In genomic region chr10:124306520-124306919, GRCh38 we compare ENCODE assay signal across 18 cellular contexts.
DNase-seq lines count a peak whose midpoint lies in the region; ATAC-seq, FAIRE-seq and TF ChIP-seq lines count a peak whose summit lies in the region.
"Had no signal": no experiment of that assay in that cellular context is flagged by ENCODE, and none has a peak within 500 bp of the region (broad histone marks: within the 10 kb centered on the region; RNA-seq: fewer than 3 reads in every experiment).

No MANE protein-coding gene starts in this region.

- in situ Hi-C loops in HepG2 (cut with HindIII; ENCODE audit: extremely low pct_ligation_motif_present, low pct_unique_long_range_greater_than_20kb) = no loop called here
- in situ Hi-C loops in K562 (cut with MboI) = no loop called here

- no peak for DNase-seq in HepG2 (ENCODE audit: low spot score)
- DNase-seq in right lobe of liver = no peak
- no peak for DNase-seq in K562 (ENCODE audit: extremely low read depth in 1 of 4, low spot score in 3 of 4)
- DNase-seq in H1 (ENCODE audit: low read depth in 1 of 2, low spot score in 2 of 2) = no peak
- DNase-seq in SHP77 (lab: John Stamatoyannopoulos, UW) = no peak
- no peak for DNase-seq in SKM-1 (lab: John Stamatoyannopoulos, UW; ENCODE audit: unreplicated experiment)
- DNase-seq: Calu3; CD4-positive, alpha-beta memory T cell; CD4-positive, CD25-positive, alpha-beta regulatory T cell; DMS79 treated with DMSO at 0.1 percent for 48 hours; GF-D8 had no signal

- H3K4me2 ChIP-seq in HepG2 (ENCODE audit: low read depth, low read length) (no peak overlapping the region), K562 (ENCODE audit: insufficient read depth, low read length) (no peak overlapping the region), H1 (ENCODE audit: insufficient read depth in 1 of 2, low read depth in 2 of 2, low read length in 2 of 2) (no peak overlapping the region)
- H3K4me2 ChIP-seq: A549 had no signal

- H2BK5ac ChIP-seq in H1 (ENCODE audit: low read depth, low read length) = no peak overlapping the region

- TF ChIP-seq CTCF in HepG2 (CRISPR knock-in tag; IDR thresholded peaks at IDR 0.05) (no peak), right lobe of liver (IDR thresholded peaks at IDR 0.05) (no peak), K562 (IDR thresholded peaks at IDR 0.05 in 2 of 3, conservative IDR thresholded peaks at IDR 0.05 in 1 of 3; ENCODE audit: insufficient read depth in 2 of 3, low read depth in 1 of 3, low read length in 3 of 3) (no peak), H1 (IDR thresholded peaks at IDR 0.05; ENCODE audit: control extremely low read depth in 1 of 3, insufficient read depth in 1 of 3, low read depth in 1 of 3, low read length in 3 of 3) (no peak), neutrophil (IDR thresholded peaks at IDR 0.05) (no peak)

- no peak overlapping the region for H3K14ac ChIP-seq in H1 (ENCODE audit: insufficient read length)

- H2AFZ ChIP-seq in HepG2 (ENCODE audit: low read length) (no peak overlapping the region), K562 (ENCODE audit: low read depth, low read length) (no peak overlapping the region), H1 (ENCODE audit: low read length) (no peak overlapping the region)

- H3K27ac ChIP-seq in HepG2 (ENCODE audit: extremely low read length, insufficient read depth, low read length) (no peak overlapping the region), right lobe of liver (no peak overlapping the region), K562 (ENCODE audit: extremely low read depth, low read depth, low read length) (no peak overlapping the region), H1 (ENCODE audit: low read depth, low read length) (no peak overlapping the region), neutrophil (peak overlapping the region; percentile 68)
- H3K27ac ChIP-seq: 22Rv1, A549 had no signal

- H2AK5ac ChIP-seq in H1 (ENCODE audit: low read depth, low read length) = no peak overlapping the region

- H3K4me1 ChIP-seq in HepG2 (ENCODE audit: insufficient read depth, low read length) (no peaks in the 10 kb centered on the region), right lobe of liver (no peaks in the 10 kb centered on the region), K562 (replicated peaks in 1 of 2; ENCODE audit: control insufficient read depth in 2 of 2, insufficient read depth in 2 of 2, low read length in 2 of 2) (no peaks in the 10 kb centered on the region), H1 (replicated peaks in 1 of 4; ENCODE audit: control insufficient read depth in 3 of 4, insufficient read depth in 4 of 4, low read length in 3 of 4) (no peaks in the 10 kb centered on the region), neutrophil (ENCODE audit: control insufficient read depth in 1 of 2, insufficient read depth in 1 of 2, low read depth in 1 of 2, low read length in 1 of 2) (peaks cover 9 to 10% of the 10 kb centered on the region in 2 experiments)
- H3K4me1 ChIP-seq: A549, Caco-2 had no signal

- H3K79me2 ChIP-seq in HepG2 (ENCODE audit: insufficient read depth, low read length) = no peaks in the 10 kb centered on the region
- no peaks in the 10 kb centered on the region for H3K79me2 ChIP-seq in K562 (ENCODE audit: control insufficient read depth, insufficient read depth, low read length)
- no peaks in the 10 kb centered on the region for H3K79me2 ChIP-seq in H1 (ENCODE audit: control insufficient read depth in 1 of 2, insufficient read depth in 2 of 2, low read length in 2 of 2)

- WGBS in HepG2 (ENCODE audit: low lambda C conversion rate) = 0% methylated on average over 1 of the region's 1 CpG
- WGBS in right lobe of liver (ENCODE audit: insufficient coverage, low coverage, low lambda C conversion rate, missing lambda C conversion rate) = 36% methylated on average over 1 of the region's 1 CpG
- WGBS in K562 (ENCODE audit: insufficient coverage, low coverage, missing lambda C conversion rate) = 0% methylated on average over 1 of the region's 1 CpG
- WGBS in H1 (ENCODE audit: extremely low coverage in 1 of 2, insufficient coverage in 1 of 2, insufficient read length in 1 of 2, insufficient replicate concordance in 2 of 2, low coverage in 1 of 2, low lambda C conversion rate in 2 of 2, missing lambda C conversion rate in 1 of 2), 2 experiments = 45% methylated on average over 1 of the region's 1 CpG; no CpG with 5 or more reads in 1 of the 2 experiments

- no peak overlapping the region for H3K56ac ChIP-seq in H1 (replicated peaks; ENCODE audit: insufficient read length, low read depth, low read length)

- H3K23me2 ChIP-seq in H1 (ENCODE audit: low read depth, low read length) = peaks cover 6% of the 10 kb centered on the region; the same call in 1 of the 2 replicates

- H2BK20ac ChIP-seq in H1 (ENCODE audit: low read length) = no peak overlapping the region

- no peak overlapping the region for H3K4ac ChIP-seq in H1 (replicated peaks; ENCODE audit: insufficient read length, low read depth, low read length)

- POLR2A ChIA-PET in HepG2 (lab: Yijun Ruan, JAX) = no interaction called here
- POLR2A ChIA-PET in K562 (lab: Yijun Ruan, JAX) = interaction anchor here (0.7 kb wide), 1 partner anchor 35 kb away, joined by 3 read pairs; no protein-coding TSS in a partner anchor
- POLR2A ChIA-PET in H1 (lab: Charles Lee; ENCODE audit: partially characterized antibody) = no interaction called here

- no peak for TF ChIP-seq EP300 in HepG2 (IDR thresholded peaks at IDR 0.05; ENCODE audit: low read depth in 2 of 2, low read length in 2 of 2)
- no peak for TF ChIP-seq EP300 in HepG2 (CRISPR knock-in tag; IDR thresholded peaks at IDR 0.05; ENCODE audit: borderline replicate concordance)
- no peak for TF ChIP-seq EP300 in K562 (IDR thresholded peaks at IDR 0.05; ENCODE audit: low read length)
- no peak for TF ChIP-seq EP300 in H1 (IDR thresholded peaks at IDR 0.05; ENCODE audit: borderline replicate concordance in 1 of 2, low read depth in 2 of 2, low read length in 2 of 2)

- no peak overlapping the region for H4K8ac ChIP-seq in H1 (ENCODE audit: extremely low read depth, insufficient read depth, low read length)

- no peak overlapping the region for H2BK120ac ChIP-seq in H1 (replicated peaks; ENCODE audit: low read depth, low read length)

- no peaks in the 10 kb centered on the region for H3K36me3 ChIP-seq in HepG2 (replicated peaks in 1 of 2; ENCODE audit: control insufficient read depth in 1 of 2, insufficient read depth in 2 of 2, low read length in 2 of 2)
- H3K36me3 ChIP-seq in right lobe of liver = no peaks in the 10 kb centered on the region
- H3K36me3 ChIP-seq in K562 (ENCODE audit: control insufficient read depth, insufficient read depth, low read length) = no peaks in the 10 kb centered on the region
- no peaks in the 10 kb centered on the region for H3K36me3 ChIP-seq in H1 (ENCODE audit: control insufficient read depth in 2 of 4, insufficient read depth in 4 of 4, low read length in 3 of 4)
- H3K36me3 ChIP-seq in neutrophil = no peaks in the 10 kb centered on the region

- no peak overlapping the region for H2BK12ac ChIP-seq in H1 (ENCODE audit: low read depth, low read length)

- H3K27me3 ChIP-seq in HepG2 (ENCODE audit: control insufficient read depth in 1 of 2, insufficient read depth in 2 of 2, low read length in 2 of 2) = peaks cover 0 to 1% of the 10 kb centered on the region in 2 experiments; a peak in 1 of 5 replicates
- H3K27me3 ChIP-seq in right lobe of liver = no peaks in the 10 kb centered on the region
- H3K27me3 ChIP-seq in K562 (ENCODE audit: control insufficient read depth in 2 of 2, insufficient read depth in 2 of 2, low read length in 2 of 2) = peaks cover 0 to 18% of the 10 kb centered on the region in 2 experiments; a peak in 2 of 5 replicates
- no peaks in the 10 kb centered on the region for H3K27me3 ChIP-seq in H1 (replicated peaks in 1 of 4; ENCODE audit: control insufficient read depth in 3 of 4, extremely low read depth in 1 of 4, insufficient read depth in 3 of 4, low read length in 3 of 4)
- no peaks in the 10 kb centered on the region for H3K27me3 ChIP-seq in neutrophil

- FAIRE-seq in HepG2 (lab: Jason Lieb, UNC) (no peak), K562 (lab: Jason Lieb, UNC) (no peak), H1 (lab: Jason Lieb, UNC) (no peak)
- FAIRE-seq: A549, D721Med, G401.6 had no signal

- H3K18ac ChIP-seq in H1 (ENCODE audit: extremely low read depth, low read length) = no peak overlapping the region

- TF ChIP-seq RAD21 in HepG2 (CRISPR knock-in tag; IDR thresholded peaks at IDR 0.05) (no peak), K562 (CRISPR knock-in tag; conservative IDR thresholded peaks at IDR 0.05 in 1 of 2, IDR thresholded peaks at IDR 0.05 in 1 of 2) (no peak), H1 (IDR thresholded peaks at IDR 0.05 in 1 of 2, conservative IDR thresholded peaks at IDR 0.05 in 1 of 2; ENCODE audit: low read depth in 2 of 2, low read length in 2 of 2) (no peak)

- H3K4me3 ChIP-seq in HepG2 (replicated peaks in 1 of 3; ENCODE audit: insufficient read depth in 1 of 3, low read depth in 2 of 3, low read length in 3 of 3) = no peak overlapping the region
- H3K4me3 ChIP-seq in right lobe of liver = no peak overlapping the region
- H3K4me3 ChIP-seq in K562 = no peak overlapping the region
- H3K4me3 ChIP-seq in H1 (ENCODE audit: extremely low read depth in 1 of 4, insufficient read depth in 2 of 4, low read depth in 3 of 4, low read length in 4 of 4) = no peak overlapping the region
- H3K4me3 ChIP-seq in neutrophil (ENCODE audit: low read depth in 1 of 2, low read length in 1 of 2) = no peak overlapping the region
- H3K4me3 ChIP-seq: A549 had no signal

- TF ChIP-seq POLR2A in HepG2 (IDR thresholded peaks at IDR 0.05; ENCODE audit: insufficient read depth in 1 of 2, low read depth in 2 of 2, low read length in 2 of 2) (no peak), right lobe of liver (IDR thresholded peaks at IDR 0.05) (no peak), K562 (conservative IDR thresholded peaks at IDR 0.05) (no peak), H1 (IDR thresholded peaks at IDR 0.05; ENCODE audit: control extremely low read depth in 1 of 2, low read depth in 2 of 2, low read length in 2 of 2) (no peak)

- no peak overlapping the region for H2BK15ac ChIP-seq in H1 (ENCODE audit: low read length)

- no peaks in the 10 kb centered on the region for H3K9me1 ChIP-seq in K562 (ENCODE audit: control insufficient read depth, insufficient read depth, low read length)

- CTCF ChIA-PET in HepG2 (lab: Yijun Ruan, JAX; ENCODE audit: low intra/inter-chr PET ratio, low total read pairs) (no interaction called here), K562 (lab: Yijun Ruan, JAX; ENCODE audit: low intra/inter-chr PET ratio) (no interaction called here), H1 (lab: Charles Lee; ENCODE audit: partially characterized antibody) (interaction anchor here (1.6 kb wide), 1 partner anchor 10 kb away, joined by 3 read pairs; no protein-coding TSS in a partner anchor)

- H4K91ac ChIP-seq in H1 (replicated peaks; ENCODE audit: insufficient read length, low read length) = no peak overlapping the region

- no peak overlapping the region for H4K5ac ChIP-seq in H1 (ENCODE audit: insufficient read length, low read depth, low read length)

- BruUV-seq in HepG2 (replicated peaks; lab: Mats Ljungman, UMichigan) = no TSS peak
- no TSS peak for BruUV-seq in K562 (replicated peaks; lab: Mats Ljungman, UMichigan)

- H3K23ac ChIP-seq in H1 (ENCODE audit: insufficient read length) = no peak overlapping the region

- H4K20me1 ChIP-seq in HepG2 (ENCODE audit: insufficient read depth, low read length) (no peaks in the 10 kb centered on the region), K562 (replicated peaks; ENCODE audit: control insufficient read depth, insufficient read depth, low read length) (no peaks in the 10 kb centered on the region), H1 (replicated peaks in 1 of 2; ENCODE audit: control insufficient read depth in 1 of 2, insufficient read depth in 2 of 2, low read length in 2 of 2) (no peaks in the 10 kb centered on the region)

- H3K79me1 ChIP-seq in H1 (ENCODE audit: low read depth, low read length) = no peaks in the 10 kb centered on the region

- intact Hi-C loops in HepG2 (cut with micrococcal nuclease; ENCODE audit: unreplicated experiment) (no loop called here), right lobe of liver (cut with DNase I) (no loop called here), K562 (cut with micrococcal nuclease) (no loop called here)

- H3K9me3 ChIP-seq in HepG2 (ENCODE audit: low read length) (peaks cover 6% of the 10 kb centered on the region), right lobe of liver (no peaks in the 10 kb centered on the region), K562 (replicated peaks; ENCODE audit: control insufficient read depth, insufficient read depth, low read depth, low read length) (no peaks in the 10 kb centered on the region), H1 (ENCODE audit: insufficient read depth in 2 of 2, low read depth in 1 of 2, low read length in 1 of 2) (peaks cover 6% of the 10 kb centered on the region in 2 experiments; a peak in 2 of 4 replicates), neutrophil (no peaks in the 10 kb centered on the region)
- H3K9me3 ChIP-seq: A549, Caco-2 had no signal

- no peak for ATAC-seq in HepG2
- ATAC-seq in right lobe of liver = no peak
- no peak for ATAC-seq in K562
- ATAC-seq in HG03045 (IDR thresholded peaks at IDR 0.05; ENCODE audit: unreplicated experiment) = no peak
- ATAC-seq: A549 had no signal

- no peak overlapping the region for H3K9ac ChIP-seq in HepG2 (ENCODE audit: insufficient read depth, low read depth, low read length)
- H3K9ac ChIP-seq in K562 (ENCODE audit: insufficient read depth in 1 of 2, low read depth in 2 of 2, low read length in 2 of 2) = no peak overlapping the region
- H3K9ac ChIP-seq in H1 (replicated peaks in 1 of 4; ENCODE audit: extremely low read depth in 1 of 4, low read depth in 3 of 4, low read length in 3 of 4) = no peak overlapping the region

Comparison
In these comparisons a context has a peak if more than half of its experiments do, and no peak if none do; other contexts are left out.
1. Of the 241 proteins assayed by ChIP-seq in both HepG2 and K562: peak only in HepG2: none; only in K562: CEBPG; in both: CEBPB; in neither: 239.